Comparison of ENCODE assay signal across 1 cellular context in the genomic region with DNA sequence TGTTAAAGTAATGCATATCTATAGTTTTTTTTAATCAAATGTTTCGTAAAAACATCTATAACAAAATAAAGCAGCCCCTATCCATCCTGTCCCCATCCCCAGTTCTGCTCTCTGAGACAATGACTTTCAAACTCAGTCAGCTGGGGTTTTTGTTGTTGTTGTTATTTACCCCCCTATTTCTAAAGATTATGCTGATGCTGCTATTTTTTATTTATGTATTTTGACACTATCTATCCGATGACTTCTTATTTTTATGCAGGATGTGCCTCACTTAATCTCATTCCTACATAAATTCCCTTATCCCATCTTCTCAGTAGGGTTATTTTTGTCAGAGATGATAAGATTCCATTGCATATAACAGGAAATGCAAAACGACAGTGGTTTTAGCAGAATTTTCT.
TF ChIP-seq lines count a peak whose summit lies in the region.

No MANE protein-coding gene starts in this region.

TF ChIP-seq in K562, 482 proteins besides CTCF, POLR2A, EP300 and RAD21 (continued from another document):
- TF ChIP-seq, protein P1, sequence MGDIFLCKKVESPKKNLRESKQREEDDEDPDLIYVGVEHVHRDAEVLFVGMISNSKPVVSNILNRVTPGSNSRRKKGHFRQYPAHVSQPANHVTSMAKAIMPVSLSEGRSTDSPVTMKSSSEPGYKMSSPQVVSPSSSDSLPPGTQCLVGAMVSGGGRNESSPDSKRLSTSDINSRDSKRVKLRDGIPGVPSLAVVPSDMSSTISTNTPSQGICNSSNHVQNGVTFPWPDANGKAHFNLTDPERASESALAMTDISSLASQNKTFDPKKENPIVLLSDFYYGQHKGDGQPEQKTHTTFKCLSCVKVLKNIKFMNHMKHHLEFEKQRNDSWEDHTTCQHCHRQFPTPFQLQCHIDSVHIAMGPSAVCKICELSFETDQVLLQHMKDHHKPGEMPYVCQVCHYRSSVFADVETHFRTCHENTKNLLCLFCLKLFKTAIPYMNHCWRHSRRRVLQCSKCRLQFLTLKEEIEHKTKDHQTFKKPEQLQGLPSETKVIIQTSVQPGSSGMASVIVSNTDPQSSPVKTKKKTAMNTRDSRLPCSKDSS (IDR thresholded peaks at IDR 0.05; ENCODE audit: low read depth, partially characterized antibody), result no peak
- TF ChIP-seq DPF2 (IDR thresholded peaks at IDR 0.05) (no peak), SREBF1 (IDR thresholded peaks at IDR 0.05; ENCODE audit: borderline replicate concordance, low read depth, low read length) (no peak), MCM2 (IDR thresholded peaks at IDR 0.05; ENCODE audit: low read depth) (no peak), MAFK (IDR thresholded peaks at IDR 0.05; ENCODE audit: low read length) (peak; percentile 58; the same call in 1 of the 2 replicates), NELFE (IDR thresholded peaks at IDR 0.05; ENCODE audit: insufficient read depth, insufficient read length) (no peak), NR2C2 (CRISPR knock-in tag; IDR thresholded peaks at IDR 0.05) (no peak), NR2C2 (tag; IDR thresholded peaks at IDR 0.05) (no peak), C11orf30 (IDR thresholded peaks at IDR 0.05; ENCODE audit: low read depth) (peak; percentile 70), ZNF589 (CRISPR knock-in tag; IDR thresholded peaks at IDR 0.05; ENCODE audit: low read depth) (no peak), MAFF (IDR thresholded peaks at IDR 0.05; ENCODE audit: low read length) (peak; percentile 69), HLTF (IDR thresholded peaks at IDR 0.05) (no peak), PYGO2 (tag; IDR thresholded peaks at IDR 0.05) (no peak), ZNF316 (IDR thresholded peaks at IDR 0.05) (peak; percentile 90), ZNF184 (CRISPR knock-in tag; IDR thresholded peaks at IDR 0.05) (no peak), ZC3H8 (IDR thresholded peaks at IDR 0.05) (no peak)
- TF ChIP-seq, protein P2, sequence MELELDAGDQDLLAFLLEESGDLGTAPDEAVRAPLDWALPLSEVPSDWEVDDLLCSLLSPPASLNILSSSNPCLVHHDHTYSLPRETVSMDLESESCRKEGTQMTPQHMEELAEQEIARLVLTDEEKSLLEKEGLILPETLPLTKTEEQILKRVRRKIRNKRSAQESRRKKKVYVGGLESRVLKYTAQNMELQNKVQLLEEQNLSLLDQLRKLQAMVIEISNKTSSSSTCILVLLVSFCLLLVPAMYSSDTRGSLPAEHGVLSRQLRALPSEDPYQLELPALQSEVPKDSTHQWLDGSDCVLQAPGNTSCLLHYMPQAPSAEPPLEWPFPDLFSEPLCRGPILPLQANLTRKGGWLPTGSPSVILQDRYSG (tag; conservative IDR thresholded peaks at IDR 0.05; ENCODE audit: low read depth), result no peak
- TF ChIP-seq, protein P3, sequence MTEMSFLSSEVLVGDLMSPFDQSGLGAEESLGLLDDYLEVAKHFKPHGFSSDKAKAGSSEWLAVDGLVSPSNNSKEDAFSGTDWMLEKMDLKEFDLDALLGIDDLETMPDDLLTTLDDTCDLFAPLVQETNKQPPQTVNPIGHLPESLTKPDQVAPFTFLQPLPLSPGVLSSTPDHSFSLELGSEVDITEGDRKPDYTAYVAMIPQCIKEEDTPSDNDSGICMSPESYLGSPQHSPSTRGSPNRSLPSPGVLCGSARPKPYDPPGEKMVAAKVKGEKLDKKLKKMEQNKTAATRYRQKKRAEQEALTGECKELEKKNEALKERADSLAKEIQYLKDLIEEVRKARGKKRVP (CRISPR knock-in tag; IDR thresholded peaks at IDR 0.05), result no peak
- TF ChIP-seq, protein P4, sequence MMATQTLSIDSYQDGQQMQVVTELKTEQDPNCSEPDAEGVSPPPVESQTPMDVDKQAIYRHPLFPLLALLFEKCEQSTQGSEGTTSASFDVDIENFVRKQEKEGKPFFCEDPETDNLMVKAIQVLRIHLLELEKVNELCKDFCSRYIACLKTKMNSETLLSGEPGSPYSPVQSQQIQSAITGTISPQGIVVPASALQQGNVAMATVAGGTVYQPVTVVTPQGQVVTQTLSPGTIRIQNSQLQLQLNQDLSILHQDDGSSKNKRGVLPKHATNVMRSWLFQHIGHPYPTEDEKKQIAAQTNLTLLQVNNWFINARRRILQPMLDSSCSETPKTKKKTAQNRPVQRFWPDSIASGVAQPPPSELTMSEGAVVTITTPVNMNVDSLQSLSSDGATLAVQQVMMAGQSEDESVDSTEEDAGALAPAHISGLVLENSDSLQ (IDR thresholded peaks at IDR 0.05), result no peak
